In the genomic region with DNA sequence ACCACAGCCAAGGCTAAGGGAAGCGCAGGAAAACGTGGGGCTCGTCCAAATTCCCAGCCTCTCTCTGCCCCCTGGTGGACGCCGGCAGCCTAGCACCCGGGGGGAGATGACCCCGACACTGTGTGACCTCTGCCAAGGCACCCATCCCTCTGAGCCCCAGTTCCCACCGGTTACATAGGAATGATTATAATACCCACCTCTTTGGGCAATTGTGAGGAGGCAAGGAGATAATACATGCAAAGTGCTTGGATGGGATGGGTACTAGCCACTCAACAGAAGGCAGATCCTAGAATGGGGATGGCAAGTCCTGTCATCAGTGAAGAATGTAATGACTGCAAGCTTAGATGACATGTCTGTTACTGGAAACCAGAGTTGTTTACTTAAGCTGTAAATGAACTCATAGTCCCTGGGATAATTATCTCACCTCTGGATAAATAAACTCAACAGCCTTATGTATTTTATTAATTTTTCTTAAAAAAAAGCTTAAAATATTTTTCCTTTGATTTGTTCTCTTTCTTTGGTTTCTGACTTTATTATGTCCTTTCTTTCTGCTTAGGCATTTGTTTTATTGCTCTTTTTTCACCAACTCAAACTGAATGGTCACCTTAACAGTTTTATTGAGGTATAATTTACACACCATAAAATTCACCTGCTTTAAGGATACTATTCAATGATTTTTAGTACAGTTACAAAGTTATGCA, we compare ENCODE assay signal across 8 cellular contexts. TPM values are rescaled to one million over a fixed set of nuclear protein-coding genes. Genes with fewer than 3 reads are reported as not detected.
DNase-seq lines count a peak whose midpoint lies in the region; ATAC-seq and TF ChIP-seq lines count a peak whose summit lies in the region.

No MANE protein-coding gene starts in this region.

- no peak overlapping the region for H4K91ac ChIP-seq in IMR-90 (ENCODE audit: insufficient read depth, low read depth, low read length)

- 0 out of 2 replicates have a peak, but pooled peaks cover 6% of the 10 kb centered on the region for H3K9me1 ChIP-seq in IMR-90 (ENCODE audit: insufficient read depth, low read length)

- peaks cover 15% of the 10 kb centered on the region for H3K27me3 ChIP-seq in IMR-90 (ENCODE audit: control insufficient read depth, insufficient read depth, low read length)
- no peaks in the 10 kb centered on the region for H3K27me3 ChIP-seq in uterus

- no peak overlapping the region for H4K5ac ChIP-seq in IMR-90 (ENCODE audit: low read depth, low read length)

- H3K4me1 ChIP-seq in IMR-90 (ENCODE audit: control insufficient read depth, insufficient read depth, low read length) (0 out of 2 replicates have a peak, but pooled peaks cover 2% of the 10 kb centered on the region), uterus (no peaks in the 10 kb centered on the region)

- H3K14ac ChIP-seq in IMR-90 (replicated peaks; ENCODE audit: low read depth, low read length): no peak overlapping the region

- dilution Hi-C loops in IMR-90 (cut with HindIII; ENCODE audit: low sequenced_read_pairs, unreplicated experiment): no loop called here

- H3K4me3 ChIP-seq in IMR-90 (ENCODE audit: insufficient read depth, low read depth, low read length) (no peak overlapping the region), uterus (no peak overlapping the region)

- no peak overlapping the region for H2BK5ac ChIP-seq in IMR-90 (ENCODE audit: low read depth, low read length, poor library complexity, severe bottlenecking)

- H3K9me3 ChIP-seq in IMR-90 (ENCODE audit: control insufficient read depth, insufficient read depth, low read length) (peaks cover 2% of the 10 kb centered on the region), uterus (no peaks in the 10 kb centered on the region)

- H3K23ac ChIP-seq in IMR-90 (ENCODE audit: low read depth, low read length): no peak overlapping the region

- TF ChIP-seq CTCF in IMR-90 (conservative IDR thresholded peaks at IDR 0.05; ENCODE audit: low read depth, low read length) (peak; percentile 58), uterus (IDR thresholded peaks at IDR 0.05) (peak; percentile 19 to 54 (median 42))

- no peak overlapping the region; a peak in 1 of 4 replicates for H4K8ac ChIP-seq in IMR-90 (ENCODE audit: low read depth in 2 of 2, low read length in 2 of 2)

- no peak overlapping the region for H2BK15ac ChIP-seq in IMR-90 (ENCODE audit: low read depth, low read length)

- H3K36me3 ChIP-seq in IMR-90 (ENCODE audit: control insufficient read depth, insufficient read depth, low read length) (no peaks in the 10 kb centered on the region), uterus (no peaks in the 10 kb centered on the region)

- peak overlapping the region; percentile 22; the same call in 1 of the 2 replicates for H3K4me2 ChIP-seq in IMR-90 (ENCODE audit: low read depth, low read length)

- H2BK20ac ChIP-seq in IMR-90 (ENCODE audit: low read depth, low read length): no peak overlapping the region

- CTCF ChIA-PET in IMR-90 (lab: Yijun Ruan, JAX): interaction anchor here (0.6 to 1.3 kb wide), 9 partner anchors 10 to 310 kb away, joined by 3 to 5 read pairs (median 3); no protein-coding TSS in a partner anchor

- intact Hi-C loops in IMR-90 (cut with micrococcal nuclease): loop anchor here (10.0 kb wide), 1 partner anchor 195 kb away; no protein-coding TSS in a partner anchor
- intact Hi-C loops in posterior cingulate gyrus (cut with DNase I): no loop called here
- intact Hi-C loops in uterus (cut with DNase I; ENCODE audit: low total_unique reads): no loop called here

- no TSS peak for BruUV-seq in IMR-90 (replicated peaks; lab: Mats Ljungman, UMichigan)

- H3K79me1 ChIP-seq in IMR-90 (ENCODE audit: low read depth in 1 of 2, low read length in 2 of 2): no peaks in the 10 kb centered on the region

- WGBS in IMR-90 (ENCODE audit: extremely low coverage in 2 of 2, insufficient read length in 1 of 2), 2 experiments: no CpG with 5 or more reads among the region's 8 CpGs

- TF ChIP-seq RAD21 in IMR-90 (IDR thresholded peaks at IDR 0.05; ENCODE audit: low read length): peak; percentile 51

- H3K18ac ChIP-seq in IMR-90 (ENCODE audit: low read depth, low read length): no peak overlapping the region

- 0 out of 2 replicates have a peak overlapping the region, but pooled peaks have one; percentile 44 for H2AK5ac ChIP-seq in IMR-90 (ENCODE audit: low read depth, low read length)

- H3K27ac ChIP-seq in IMR-90 (ENCODE audit: insufficient read depth, low read length): no peak overlapping the region
- no peak overlapping the region for H3K27ac ChIP-seq in uterus

- no peaks in the 10 kb centered on the region for H4K20me1 ChIP-seq in IMR-90 (ENCODE audit: insufficient read depth, low read length)

- H3K4ac ChIP-seq in IMR-90 (ENCODE audit: low read depth, low read length): no peak overlapping the region

- H2BK120ac ChIP-seq in IMR-90 (ENCODE audit: low read depth, low read length): peak overlapping the region; percentile 39; the same call in 1 of the 2 replicates

- H3K56ac ChIP-seq in IMR-90 (ENCODE audit: extremely low read depth, insufficient read depth, low read length): no peak overlapping the region

- in situ Hi-C loops in IMR-90 (cut with MboI; ENCODE audit: low sequenced_read_pairs): no loop called here

- DNase-seq in Daoy (ENCODE audit: low read depth) (peak; percentile 80), IMR-90 (peak; percentile 84), SK-N-DZ (ENCODE audit: low spot score) (peak; percentile 42), glomerular visceral epithelial cell (ENCODE audit: extremely low spot score) (peak; percentile 78), posterior cingulate gyrus (peak; percentile 52 to 95 (median 82)), uterus (peak in 1 of 2 donors; percentile 24)
- peak; percentile 74 for DNase-seq in activated naive CD4-positive, alpha-beta T cell treated with Interleukin-2 at 50 U/mL for 16 hours

- POLR2A ChIA-PET in IMR-90 (lab: Charles Lee; ENCODE audit: unreplicated experiment): no interaction called here

- peak; percentile 65 for ATAC-seq in GM21576 (IDR thresholded peaks at IDR 0.05; ENCODE audit: unreplicated experiment)
- ATAC-seq in IMR-90 (ENCODE audit: low read depth): peak; percentile 90

- H3K9ac ChIP-seq in IMR-90 (ENCODE audit: low read depth, low read length): no peak overlapping the region

- peak overlapping the region; percentile 83 for H2AK9ac ChIP-seq in IMR-90 (replicated peaks; ENCODE audit: low read depth, low read length, poor library complexity)

- peak overlapping the region; percentile 77 for H2AFZ ChIP-seq in IMR-90 (replicated peaks; ENCODE audit: low read length, poor library complexity)

- no peak for TF ChIP-seq POLR2A in IMR-90 (IDR thresholded peaks at IDR 0.05; ENCODE audit: low read depth, low read length)
- no peak for TF ChIP-seq POLR2A in uterus (IDR thresholded peaks at IDR 0.05)

TF ChIP-seq in IMR-90, 13 proteins besides CTCF, POLR2A, EP300 and RAD21:
- peak; percentile 21; the same call in 1 of the 2 replicates for TF ChIP-seq FOS (IDR thresholded peaks at IDR 0.05; ENCODE audit: low read depth, low read length)
- TF ChIP-seq RCOR1 (IDR thresholded peaks at IDR 0.05; ENCODE audit: insufficient replicate concordance, low read length): no peak
- TF ChIP-seq SMC3 (IDR thresholded peaks at IDR 0.05; ENCODE audit: low read depth, low read length): peak; percentile 40
- TF ChIP-seq, protein P1, sequence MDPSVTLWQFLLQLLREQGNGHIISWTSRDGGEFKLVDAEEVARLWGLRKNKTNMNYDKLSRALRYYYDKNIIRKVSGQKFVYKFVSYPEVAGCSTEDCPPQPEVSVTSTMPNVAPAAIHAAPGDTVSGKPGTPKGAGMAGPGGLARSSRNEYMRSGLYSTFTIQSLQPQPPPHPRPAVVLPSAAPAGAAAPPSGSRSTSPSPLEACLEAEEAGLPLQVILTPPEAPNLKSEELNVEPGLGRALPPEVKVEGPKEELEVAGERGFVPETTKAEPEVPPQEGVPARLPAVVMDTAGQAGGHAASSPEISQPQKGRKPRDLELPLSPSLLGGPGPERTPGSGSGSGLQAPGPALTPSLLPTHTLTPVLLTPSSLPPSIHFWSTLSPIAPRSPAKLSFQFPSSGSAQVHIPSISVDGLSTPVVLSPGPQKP (IDR thresholded peaks at IDR 0.05; ENCODE audit: borderline replicate concordance, low read depth, low read length): no peak
TF ChIP-seq in IMR-90: peak in this region for 2.

RNA-seq across cellular contexts. Expression of a gene that starts 11.3 kb away (rescaled TPM):
- 0.51 and 0.86 TPM in 2 replicates for total RNA-seq in Daoy (2014; rRNA removed; shearing (Covaris generic))
- total RNA-seq in IMR-90 (2012; rRNA removed) (not detected in 2 replicates), uterus (1 to 10 TPM in 1 of 4 donors, under 1 TPM in 1, not detected in 2; 0.46 to 1.3 TPM)
- polyA plus RNA-seq in IMR-90 (2012; rRNA removed): 0.03 TPM in 1 of 2 replicates, not detected in the other
- polyA plus RNA-seq in IMR-90 (2012; cell fraction: cytosol; rRNA removed): not detected in 2 replicates
- polyA plus RNA-seq in IMR-90 (2012; cell fraction: nucleus; rRNA removed; ENCODE audit: low replicate concordance): not detected in 2 replicates
- polyA plus RNA-seq in SK-N-DZ (2014; cell fraction: cytosol; rRNA removed): 0.08 and 0.31 TPM in 2 replicates
- polyA plus RNA-seq in SK-N-DZ (2014; cell fraction: nucleus; rRNA removed): 0.03 and 0.06 TPM in 2 replicates

RNA-seq across cellular contexts. Expression of a gene that starts 28.8 kb away (rescaled TPM):
- total RNA-seq in Daoy (2014; rRNA removed; shearing (Covaris generic)): 2.9 and 3.8 TPM in 2 replicates
- total RNA-seq in IMR-90 (2012; rRNA removed): 0.18 and 0.28 TPM in 2 replicates
- polyA plus RNA-seq in IMR-90 (2012; rRNA removed): 0.22 and 0.30 TPM in 2 replicates
- polyA plus RNA-seq in IMR-90 (2012; cell fraction: cytosol; rRNA removed): 0.26 and 0.49 TPM in 2 replicates
- 0.44 and 0.53 TPM in 2 replicates for polyA plus RNA-seq in IMR-90 (2012; cell fraction: nucleus; rRNA removed; ENCODE audit: low replicate concordance)
- 0.07 and 0.52 TPM in 2 replicates for polyA plus RNA-seq in SK-N-DZ (2014; cell fraction: cytosol; rRNA removed)
- 0.32 TPM in 1 of 2 replicates, not detected in the other for polyA plus RNA-seq in SK-N-DZ (2014; cell fraction: nucleus; rRNA removed)
- total RNA-seq in uterus: 1 to 10 TPM in 2 of 4 donors, not detected in 2; 1.1 to 1.5 TPM
